In genomic region chr12:80967565-80967964, GRCh38 we compare ENCODE assay signal across 31 cellular contexts.
"Had no signal": no experiment of that assay in that cellular context is flagged by ENCODE, and none has a peak within 500 bp of the region (broad histone marks: within the 10 kb centered on the region; RNA-seq: fewer than 3 reads in every experiment).

No MANE protein-coding gene starts in this region.

- H3K27me3 ChIP-seq: neural progenitor cell, ovary, spleen, suprapubic skin, testis, tibial artery, transverse colon, upper lobe of right lung, uterus had no signal

- H3K4me1 ChIP-seq: neural progenitor cell, parathyroid adenoma, psoas muscle, spleen, suprapubic skin, testis, tibial artery, transverse colon, upper lobe of right lung, uterus had no signal

- H3K9me3 Mint-ChIP-seq: nephron; neural progenitor cell; stimulated activated memory B cell treated with anti-CD40 and anti-IgM and Interleukin-4, amounts not matched to agents 10 μg/mL and 1 μg/mL and 100 μg/mL, for 72 hours; type B pancreatic cell had no signal

- H2AFZ ChIP-seq: neural progenitor cell, parathyroid adenoma had no signal

- H3K36me3 ChIP-seq: neural progenitor cell, ovary, spleen, suprapubic skin, tibial artery, transverse colon, upper lobe of right lung, uterus had no signal

- H3K36me3 Mint-ChIP-seq: natural killer cell; neural progenitor cell; stimulated activated memory B cell treated with anti-CD40 and anti-IgM and Interleukin-4, amounts not matched to agents 10 μg/mL and 1 μg/mL and 100 μg/mL, for 72 hours; type B pancreatic cell had no signal

- H3K27me3 Mint-ChIP-seq: progenitor cell of endocrine pancreas; stimulated activated memory B cell treated with anti-CD40 and anti-IgM and Interleukin-4, amounts not matched to agents 10 μg/mL and 1 μg/mL and 100 μg/mL, for 72 hours; stimulated activated naive CD8-positive, alpha-beta T cell treated with anti-CD3 and anti-CD28 coated beads, Interleukin-15, amount 100 ng/mL, for 72 hours; type B pancreatic cell had no signal

- H3K27ac ChIP-seq: neural progenitor cell, ovary, parathyroid adenoma, psoas muscle, skin epidermis, spleen, suprapubic skin, testis, tibial artery, transverse colon, upper lobe of right lung, uterus had no signal

- H3K4me3 Mint-ChIP-seq: natural killer cell; nephron; neural progenitor cell; stimulated activated memory B cell treated with anti-CD40 and anti-IgM and Interleukin-4, amounts not matched to agents 10 μg/mL and 1 μg/mL and 100 μg/mL, for 72 hours; stimulated activated naive CD8-positive, alpha-beta T cell treated with anti-CD3 and anti-CD28 coated beads, Interleukin-15, amount 100 ng/mL, for 72 hours; type B pancreatic cell had no signal

- ATAC-seq: natural killer cell; psoas muscle; right cardiac atrium; sciatic nerve; stimulated activated memory B cell treated with anti-CD40 and anti-IgM and Interleukin-4, amounts not matched to agents 10 μg/mL and 1 μg/mL and 100 μg/mL, for 72 hours; stimulated activated naive CD8-positive, alpha-beta T cell treated with anti-CD3 and anti-CD28 coated beads, Interleukin-15, amount 100 ng/mL, for 72 hours; stimulated activated naive CD8-positive, alpha-beta T cell treated with anti-CD3 and anti-CD28 coated beads, Interleukin-15, Interleukin-2, amounts not matched to agents 100 U/mL and 50 U/mL, for 24 hours; upper lobe of right lung had no signal

- H3K9me3 ChIP-seq: ovary, psoas muscle, spleen, suprapubic skin, testis, tibial artery, transverse colon, upper lobe of right lung, uterus had no signal

- H3K4me2 ChIP-seq: neural progenitor cell, smooth muscle cell had no signal

- H3K79me2 ChIP-seq: parathyroid adenoma had no signal

- DNase-seq: natural killer cell; occipital lobe; ovary; posterior cingulate gyrus; psoas muscle; right cardiac atrium; spleen; stimulated activated CD4-positive, alpha-beta T cell treated with anti-CD3 and anti-CD28 coated beads, Interleukin-12 subunit alpha, Interleukin-12 subunit beta, amount 100 ng/mL, for 4 hours; stimulated activated CD4-positive, alpha-beta T cell treated with anti-CD3 and anti-CD28 coated beads, Interleukin-1b, Interleukin-23, amount 100 ng/mL, for 48 hours; stimulated activated CD4-positive, alpha-beta T cell treated with anti-CD3 and anti-CD28 coated beads, Interleukin-4, amount 100 ng/mL, for 1 hour; stimulated activated CD4-positive, alpha-beta T cell treated with anti-CD3 and anti-CD28 coated beads, Interleukin-4, amount 100 ng/mL, for 4 hours; stimulated activated CD8-positive, alpha-beta memory T cell treated with anti-CD3 and anti-CD28 coated beads, Interleukin-4, amount 100 ng/mL, for 48 hours; stimulated activated naive CD4-positive, alpha-beta T cell; stimulated activated naive CD8-positive, alpha-beta T cell treated with anti-CD3 and anti-CD28 coated beads, Interleukin-15, amount 100 ng/mL, for 72 hours; stimulated activated naive CD8-positive, alpha-beta T cell treated with anti-CD3 and anti-CD28 coated beads, Interleukin-15, Interleukin-2, amounts not matched to agents 100 U/mL and 50 U/mL, for 24 hours; substantia nigra; testis; tibial artery; transverse colon; upper lobe of right lung; uterus had no signal

- H3K27ac Mint-ChIP-seq: natural killer cell; nephron; neural progenitor cell; progenitor cell of endocrine pancreas; stimulated activated memory B cell treated with anti-CD40 and anti-IgM and Interleukin-4, amounts not matched to agents 10 μg/mL and 1 μg/mL and 100 μg/mL, for 72 hours; stimulated activated naive CD8-positive, alpha-beta T cell treated with anti-CD3 and anti-CD28 coated beads, Interleukin-15, amount 100 ng/mL, for 72 hours; type B pancreatic cell had no signal

- H3K4me3 ChIP-seq: neural progenitor cell, ovary, psoas muscle, skin epidermis, smooth muscle cell, spleen, suprapubic skin, testis, tibial artery, transverse colon, upper lobe of right lung, uterus had no signal

- H3K4me1 Mint-ChIP-seq: natural killer cell; nephron; neural progenitor cell; stimulated activated memory B cell treated with anti-CD40 and anti-IgM and Interleukin-4, amounts not matched to agents 10 μg/mL and 1 μg/mL and 100 μg/mL, for 72 hours; stimulated activated naive CD8-positive, alpha-beta T cell treated with anti-CD3 and anti-CD28 coated beads, Interleukin-15, amount 100 ng/mL, for 72 hours had no signal

- H3K9ac ChIP-seq: neural progenitor cell, parathyroid adenoma had no signal
